In the genomic region with DNA sequence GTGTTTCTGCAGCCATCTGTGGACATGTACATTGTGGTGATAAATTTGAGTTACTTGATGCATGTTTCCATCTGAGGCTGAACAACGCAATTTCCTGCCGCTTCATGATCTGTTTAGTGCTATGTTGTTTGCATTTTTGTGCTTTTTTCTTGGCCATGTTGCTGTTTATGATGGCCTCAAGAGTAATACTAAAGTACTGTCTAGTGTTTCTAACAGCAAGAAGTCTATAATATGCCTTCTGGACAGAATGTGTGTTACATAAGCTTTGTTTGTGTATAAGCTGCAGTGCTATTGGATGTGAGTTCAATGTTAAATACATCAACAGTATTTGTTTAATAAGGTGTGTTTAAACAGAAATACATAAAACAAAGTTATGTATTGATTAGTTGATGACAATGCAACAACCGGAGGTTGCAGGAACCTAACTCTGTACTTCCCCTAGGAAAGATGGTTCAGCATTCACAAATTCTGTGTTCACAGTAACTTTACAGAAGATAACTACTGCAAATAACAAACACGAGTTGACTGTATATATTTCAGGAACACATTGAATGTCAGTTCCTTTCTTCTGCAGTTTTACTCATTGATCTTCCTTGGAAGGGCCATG, we compare ENCODE assay signal across 25 cellular contexts.
"Had no signal": no experiment of that assay in that cellular context is flagged by ENCODE, and none has a peak within 500 bp of the region (broad histone marks: within the 10 kb centered on the region; RNA-seq: fewer than 3 reads in every experiment).

No MANE protein-coding gene starts in this region.

- H3K4me3 Mint-ChIP-seq: effector memory CD8-positive, alpha-beta T cell; endodermal cell; immature natural killer cell; naive thymus-derived CD4-positive, alpha-beta T cell had no signal

- H3K27ac ChIP-seq: coronary artery, epithelial cell of prostate, esophagus squamous epithelium, gastrocnemius medialis, left lung, lower lobe of right lung had no signal

- H3K36me3 Mint-ChIP-seq: immature natural killer cell; naive thymus-derived CD4-positive, alpha-beta T cell had no signal

- DNase-seq: dermis blood vessel endothelial cell; effector CD8-positive, alpha-beta T cell; effector memory CD8-positive, alpha-beta T cell; erythroblast; esophagus squamous epithelium; foreskin fibroblast; foreskin melanocyte; gastrocnemius medialis; glutamatergic neuron; head of caudate nucleus; immature natural killer cell; left lung; lower lobe of right lung; mesendoderm; midbrain; naive thymus-derived CD4-positive, alpha-beta T cell had no signal

- H3K27me3 ChIP-seq: gastrocnemius medialis, heart right ventricle, left lung had no signal

- H3K36me3 ChIP-seq: esophagus squamous epithelium, gastrocnemius medialis, heart right ventricle, left lung, lower lobe of right lung had no signal

- H3K9me3 Mint-ChIP-seq: effector memory CD8-positive, alpha-beta T cell; endodermal cell; immature natural killer cell; naive thymus-derived CD4-positive, alpha-beta T cell had no signal

- H3K4me1 ChIP-seq: esophagus squamous epithelium, gastrocnemius medialis, left lung, lower lobe of right lung had no signal

- H3K4me1 Mint-ChIP-seq: immature natural killer cell had no signal

- FAIRE-seq: colon, endometrium, islet of Langerhans, keratinocyte had no signal

- H3K9me3 ChIP-seq: esophagus squamous epithelium, gastrocnemius medialis, heart right ventricle, left lung, lower lobe of right lung had no signal

- ATAC-seq: effector memory CD8-positive, alpha-beta T cell; esophagus mucosa; gastrocnemius medialis; lower lobe of right lung; naive thymus-derived CD4-positive, alpha-beta T cell had no signal

- H3K4me3 ChIP-seq: coronary artery, esophagus squamous epithelium, gastrocnemius medialis, heart right ventricle, left lung, lower lobe of right lung had no signal

- H3K27ac Mint-ChIP-seq: effector memory CD8-positive, alpha-beta T cell; endodermal cell; immature natural killer cell; naive thymus-derived CD4-positive, alpha-beta T cell had no signal
